Comparison of ENCODE assay signal across 8 cellular contexts in the genomic region with DNA sequence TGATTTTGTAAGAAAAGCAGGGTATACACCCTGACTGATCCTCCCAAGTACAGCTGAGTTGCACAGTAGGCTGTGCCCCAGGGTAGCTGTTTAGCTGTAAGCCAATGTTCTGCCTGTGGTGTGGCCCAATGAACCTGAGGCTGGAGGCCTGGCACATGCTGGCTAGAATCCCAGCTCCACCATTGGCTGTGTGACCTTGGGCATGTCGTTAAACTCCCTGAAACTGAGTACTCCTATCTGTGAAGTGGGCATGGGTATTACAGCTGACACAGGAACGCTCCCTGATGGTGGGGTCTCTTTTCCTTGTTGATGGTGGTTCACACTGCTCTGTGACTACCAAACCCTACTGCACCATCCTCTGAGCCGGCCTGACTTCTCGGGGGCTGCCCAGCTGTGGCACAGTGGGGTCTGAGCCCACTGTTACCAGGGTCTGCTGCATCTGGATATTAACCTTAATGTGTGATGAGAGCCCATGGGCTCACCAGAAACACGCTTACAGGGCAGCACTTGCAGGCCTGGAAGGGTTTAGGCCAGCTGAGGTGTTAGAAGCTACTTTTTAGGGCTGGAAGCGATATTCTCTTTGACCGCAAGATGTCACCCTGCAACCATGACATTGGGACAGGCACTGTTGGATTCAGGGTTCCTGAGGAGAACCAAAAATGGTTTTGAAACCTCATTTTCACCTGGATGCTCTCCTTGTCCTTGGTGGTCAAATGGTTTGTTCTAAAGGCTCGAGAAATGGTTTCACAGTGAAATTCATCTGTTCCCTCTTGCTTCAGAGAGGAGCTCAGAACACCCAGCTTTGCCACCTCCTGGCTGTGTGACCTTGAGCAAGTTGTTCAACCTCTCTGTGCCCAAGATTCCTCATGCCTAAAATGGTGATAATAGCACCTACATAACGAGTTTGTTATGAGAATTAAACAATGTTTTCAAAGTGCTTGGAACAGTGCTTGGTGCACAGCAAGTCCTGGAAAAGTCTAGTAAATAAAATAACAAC. TPM values are rescaled to one million over a fixed set of nuclear protein-coding genes. Genes with fewer than 3 reads are reported as not detected.
DNase-seq lines count a peak whose midpoint lies in the region; ATAC-seq lines count a peak whose summit lies in the region.

No MANE protein-coding gene starts in this region.

- intact Hi-C loops in Right ventricle myocardium superior (cut with DNase I) = loop anchor here (10.0 kb wide), 1 partner anchor 1287 kb away; no protein-coding TSS in a partner anchor
- intact Hi-C loops in posterior vena cava (cut with DNase I) = loop anchor here in 1 of 2 donors (10.0 kb wide), 1 partner anchor 1277 kb away; no protein-coding TSS in a partner anchor

- no peak overlapping the region for H3K27ac Mint-ChIP-seq in activated naive CD4-positive, alpha-beta T cell treated with anti-CD3 and anti-CD28 coated beads, Interleukin-2, amount 50 U/mL, for 72 hours

- H3K9me3 Mint-ChIP-seq in activated naive CD4-positive, alpha-beta T cell treated with anti-CD3 and anti-CD28 coated beads, Interleukin-2, amount 50 U/mL, for 72 hours = no peaks in the 10 kb centered on the region

- H3K36me3 Mint-ChIP-seq in activated naive CD4-positive, alpha-beta T cell treated with anti-CD3 and anti-CD28 coated beads, Interleukin-2, amount 50 U/mL, for 72 hours = no peaks in the 10 kb centered on the region

- DNase-seq in COLO829 (ENCODE audit: low spot score) (peak; percentile 48), HCEC 1CT (peak; percentile 21), RPMI8226 (peak; percentile 63), Right ventricle myocardium superior (no peak), posterior vena cava (ENCODE audit: low spot score) (peak; percentile 43)
- peak in 1 of 2 donors; percentile 53 for DNase-seq in activated naive CD4-positive, alpha-beta T cell treated with anti-CD3 and anti-CD28 coated beads, Interleukin-2, amount 50 U/mL, for 72 hours (ENCODE audit: low spot score in 2 of 2)

- peak; percentile 34 to 43 for ATAC-seq in activated naive CD4-positive, alpha-beta T cell treated with anti-CD3 and anti-CD28 coated beads, Interleukin-2, amount 50 U/mL, for 72 hours
- ATAC-seq in Right ventricle myocardium superior (ENCODE audit: poor library complexity) = peak; percentile 73
- no peak for ATAC-seq in GM21576 (IDR thresholded peaks at IDR 0.05; ENCODE audit: unreplicated experiment)
- no peak for ATAC-seq in GM21526 (IDR thresholded peaks at IDR 0.05; ENCODE audit: low FRiP score, unreplicated experiment)

RNA-seq across cellular contexts. Expression of gene GADD45G, which starts 6.8 kb away (rescaled TPM):
- total RNA-seq in activated naive CD4-positive, alpha-beta T cell treated with anti-CD3 and anti-CD28 coated beads, Interleukin-2, amount 50 U/mL, for 72 hours = 1 to 10 TPM; 3.8 to 5.3 TPM
- 48.9 TPM for total RNA-seq in Right ventricle myocardium superior
- total RNA-seq in posterior vena cava = 10 to 100 TPM in 1 of 2 donors, 1 to 10 TPM in 1; 9.2 to 20.7 TPM

Comparison
In these comparisons a context has a peak if more than half of its experiments do, and no peak if none do; other contexts are left out.
1. ATAC-seq: peak in activated naive CD4-positive, alpha-beta T cell treated with anti-CD3 and anti-CD28 coated beads, Interleukin-2, amount 50 U/mL, for 72 hours (2 of 2) and Right ventricle myocardium superior (single experiment); none in GM21576 (single experiment) and GM21526 (single experiment).